In the genomic region with DNA sequence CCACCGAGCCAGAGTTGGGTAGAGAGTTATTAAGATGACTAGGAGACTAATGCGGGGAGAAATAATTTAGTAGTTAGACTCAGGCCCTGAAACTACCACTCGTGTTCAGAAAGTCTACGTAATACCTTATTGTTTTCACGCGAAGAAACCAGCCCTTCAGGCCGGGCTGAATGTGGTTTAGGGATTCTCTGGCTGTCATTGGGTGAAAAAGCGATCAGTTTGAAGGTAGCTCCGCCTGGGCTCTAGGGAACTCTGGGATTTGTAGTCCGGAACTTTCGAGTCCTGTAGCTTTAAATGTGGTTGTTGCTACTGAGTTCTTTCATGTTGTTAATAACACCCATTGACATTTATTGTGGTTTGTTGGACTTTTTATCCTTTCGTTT, we compare ENCODE assay signal across 8 cellular contexts. TPM values are rescaled to one million over a fixed set of nuclear protein-coding genes. Genes with fewer than 3 reads are reported as not detected.
DNase-seq lines count a peak whose midpoint lies in the region; ATAC-seq and TF ChIP-seq lines count a peak whose summit lies in the region.

No MANE protein-coding gene starts in this region.

- intact Hi-C loops in Panc1 (cut with micrococcal nuclease; ENCODE audit: unreplicated experiment), result loop anchor here (10.0 kb wide), 1 partner anchor 123 kb away; no protein-coding TSS in a partner anchor
- intact Hi-C loops in activated T-helper 2 cell treated with anti-CD3 and anti-CD28 coated beads, Interferon-gamma antibody, Interleukin-2, Interleukin-4, amounts not matched to agents 10 μg/mL and 5 μg/mL and 100 μg/mL, durations not matched to agents 14 hours and 24 hours and 36 hours (cut with micrococcal nuclease), result loop anchor here (1.0 to 5.0 kb wide), 4 partner anchors 8 to 860 kb away; a partner anchor contains a TSS

- no peak for TF ChIP-seq CTCF in Panc1 (IDR thresholded peaks at IDR 0.05)
- no peak for TF ChIP-seq CTCF in nephron (IDR thresholded peaks at IDR 0.05; ENCODE audit: unreplicated experiment in 3 of 3)

- peak overlapping the region; percentile 92 for H3K4me3 Mint-ChIP-seq in activated T-helper 2 cell treated with anti-CD3 and anti-CD28 coated beads, Interferon-gamma antibody, Interleukin-2, Interleukin-4, amounts not matched to agents 10 μg/mL and 5 μg/mL and 100 μg/mL, durations not matched to agents 14 hours and 24 hours and 36 hours (ENCODE audit: low read depth)
- H3K4me3 Mint-ChIP-seq in nephron, result peak overlapping the region; percentile 84 to 93 (median 86)

- H3K36me3 ChIP-seq in KOPT-K1 (ENCODE audit: insufficient read depth, low read length) (peaks cover 20% of the 10 kb centered on the region), Panc1 (ENCODE audit: control insufficient read depth, insufficient read depth, low read length) (no peaks in the 10 kb centered on the region; the same call in 1 of the 2 replicates)

- peak overlapping the region; percentile 80 for H3K27ac ChIP-seq in KOPT-K1 (ENCODE audit: low read depth, low read length, poor library complexity, severe bottlenecking)
- peak overlapping the region; percentile 96 for H3K27ac ChIP-seq in Panc1 (ENCODE audit: low read length)

- DNase-seq in DMS53 treated with DMSO at 0.1 percent for 48 hours (lab: John Stamatoyannopoulos, UW; ENCODE audit: unreplicated experiment), result peak; percentile 89
- peak; percentile 88 for DNase-seq in Panc1 (ENCODE audit: low read depth, low spot score)
- peak; percentile 81 for DNase-seq in activated T-helper 2 cell treated with anti-CD3 and anti-CD28 coated beads, Interferon-gamma antibody, Interleukin-2, Interleukin-4, amounts not matched to agents 10 μg/mL and 5 μg/mL and 100 μg/mL, durations not matched to agents 14 hours and 24 hours and 36 hours (ENCODE audit: low spot score)
- DNase-seq in fibroblast of the conjunctiva (ENCODE audit: low read depth), result peak; percentile 92
- DNase-seq in stimulated activated naive CD8-positive, alpha-beta T cell treated with anti-CD3 and anti-CD28 coated beads, Interleukin-15, Interleukin-2, amounts not matched to agents 100 U/mL and 50 U/mL, for 24 hours, result peak; percentile 73

- peaks cover 6% of the 10 kb centered on the region for H3K9me3 Mint-ChIP-seq in activated T-helper 2 cell treated with anti-CD3 and anti-CD28 coated beads, Interferon-gamma antibody, Interleukin-2, Interleukin-4, amounts not matched to agents 10 μg/mL and 5 μg/mL and 100 μg/mL, durations not matched to agents 14 hours and 24 hours and 36 hours
- no peaks in the 10 kb centered on the region for H3K9me3 Mint-ChIP-seq in nephron

- POLR2A ChIA-PET in Panc1 (lab: Charles Lee), result interaction anchor here (1.2 kb wide), 1 partner anchor 83 kb away, joined by 5 read pairs; no protein-coding TSS in a partner anchor

- no peaks in the 10 kb centered on the region for H3K27me3 Mint-ChIP-seq in activated T-helper 2 cell treated with anti-CD3 and anti-CD28 coated beads, Interferon-gamma antibody, Interleukin-2, Interleukin-4, amounts not matched to agents 10 μg/mL and 5 μg/mL and 100 μg/mL, durations not matched to agents 14 hours and 24 hours and 36 hours (ENCODE audit: low read depth)
- H3K27me3 Mint-ChIP-seq in nephron (ENCODE audit: low read depth), result no peaks in the 10 kb centered on the region

- H3K27ac Mint-ChIP-seq in activated T-helper 2 cell treated with anti-CD3 and anti-CD28 coated beads, Interferon-gamma antibody, Interleukin-2, Interleukin-4, amounts not matched to agents 10 μg/mL and 5 μg/mL and 100 μg/mL, durations not matched to agents 14 hours and 24 hours and 36 hours, result peak overlapping the region; percentile 98
- peak overlapping the region; percentile 92 to 95 (median 94) for H3K27ac Mint-ChIP-seq in nephron

- BruUV-seq in Panc1 (replicated peaks; lab: Mats Ljungman, UMichigan), result TSS peak; percentile 92

- peak overlapping the region; percentile 89 to 91 for H3K4me3 ChIP-seq in Panc1 (ENCODE audit: low read depth in 2 of 2, low read length in 2 of 2)

- H3K9me3 ChIP-seq in KOPT-K1 (ENCODE audit: insufficient read depth, low read length, poor library complexity, severe bottlenecking) (peaks cover 2% of the 10 kb centered on the region), Panc1 (ENCODE audit: control insufficient read depth, insufficient read depth, low read depth, low read length) (no peaks in the 10 kb centered on the region)

- in situ Hi-C loops in Panc1 (cut with HindIII; ENCODE audit: low pct_unique_long_range_greater_than_20kb, low sequenced_read_pairs), result no loop called here

- H3K27me3 ChIP-seq in Panc1 (ENCODE audit: control insufficient read depth, insufficient read depth, low read length), result no peaks in the 10 kb centered on the region

- CTCF ChIA-PET in Panc1 (lab: Charles Lee), result no interaction called here

- peaks cover 25% of the 10 kb centered on the region for H3K36me3 Mint-ChIP-seq in activated T-helper 2 cell treated with anti-CD3 and anti-CD28 coated beads, Interferon-gamma antibody, Interleukin-2, Interleukin-4, amounts not matched to agents 10 μg/mL and 5 μg/mL and 100 μg/mL, durations not matched to agents 14 hours and 24 hours and 36 hours (ENCODE audit: low read depth)
- H3K36me3 Mint-ChIP-seq in nephron (ENCODE audit: low read depth), result peaks cover 16% of the 10 kb centered on the region

- H3K4me1 ChIP-seq in Panc1 (ENCODE audit: control insufficient read depth, insufficient read depth, low read length), result peaks cover 12% of the 10 kb centered on the region; the same call in 1 of the 2 replicates

- ATAC-seq in GM21786 (IDR thresholded peaks at IDR 0.05; ENCODE audit: unreplicated experiment) (peak; percentile 58), Panc1 (peak; percentile 83)
- peak; percentile 74 for ATAC-seq in stimulated activated naive CD8-positive, alpha-beta T cell treated with anti-CD3 and anti-CD28 coated beads, Interleukin-15, Interleukin-2, amounts not matched to agents 100 U/mL and 50 U/mL, for 24 hours

- H3K4me1 Mint-ChIP-seq in activated T-helper 2 cell treated with anti-CD3 and anti-CD28 coated beads, Interferon-gamma antibody, Interleukin-2, Interleukin-4, amounts not matched to agents 10 μg/mL and 5 μg/mL and 100 μg/mL, durations not matched to agents 14 hours and 24 hours and 36 hours (ENCODE audit: low read depth), result peaks cover 16% of the 10 kb centered on the region
- H3K4me1 Mint-ChIP-seq in nephron, result peaks cover 5% of the 10 kb centered on the region

RNA-seq across cellular contexts. Expression of a gene that starts 0.5 kb away (rescaled TPM):
- total RNA-seq in Panc1 (2021; ENCODE audit: unreplicated experiment), result 13.0 TPM
- polyA plus RNA-seq in Panc1 (2012; ENCODE audit: insufficient read length), result 4.5 TPM
- 25.5 and 25.9 TPM in 2 replicates for total RNA-seq in activated T-helper 2 cell treated with anti-CD3 and anti-CD28 coated beads, Interferon-gamma antibody, Interleukin-2, Interleukin-4, amounts not matched to agents 10 μg/mL and 5 μg/mL and 100 μg/mL, durations not matched to agents 14 hours and 24 hours and 36 hours

Comparison
In these comparisons a context has a peak if more than half of its experiments do, and no peak if none do; other contexts are left out.
1. Peak in every context shown above with its lines: DNase-seq, ATAC-seq, H3K4me3 ChIP-seq and H3K27ac ChIP-seq.